In genomic region chr11:2741006-2741376, GRCh38 we compare ENCODE assay signal across 18 cellular contexts. TPM values are rescaled to one million over a fixed set of nuclear protein-coding genes. Genes with fewer than 3 reads are reported as not detected.
DNase-seq lines count a peak whose midpoint lies in the region; ATAC-seq and TF ChIP-seq lines count a peak whose summit lies in the region.
"Had no signal": no experiment of that assay in that cellular context is flagged by ENCODE, and none has a peak within 500 bp of the region (broad histone marks: within the 10 kb centered on the region; RNA-seq: fewer than 3 reads in every experiment).

No MANE protein-coding gene starts in this region.

- H3K4me3 ChIP-seq in adipocyte (ENCODE audit: low read length) = peak overlapping the region; percentile 54
- no peak overlapping the region for H3K4me3 ChIP-seq in mesodermal cell (ENCODE audit: extremely low read depth, insufficient read depth, low read length, poor library complexity, severe bottlenecking)
- H3K4me3 ChIP-seq in upper lobe of right lung = no peak overlapping the region
- H3K4me3 ChIP-seq in colonic mucosa = no peak overlapping the region
- H3K4me3 ChIP-seq: thoracic aorta had no signal

- H3K27ac Mint-ChIP-seq in type B pancreatic cell = no peak overlapping the region
- H3K27ac Mint-ChIP-seq: memory B cell had no signal

- DNase-seq in SIG-M5 treated with dmso at 0.1 percent for 504 hours (lab: John Stamatoyannopoulos, UW; ENCODE audit: unreplicated experiment) (peak; percentile 5), SIG-M5 (lab: John Stamatoyannopoulos, UW) (no peak), adipocyte (ENCODE audit: low read depth) (peak; percentile 6), upper lobe of right lung (no peak), colonic mucosa (no peak), type B pancreatic cell (ENCODE audit: extremely low spot score, unreplicated experiment) (no peak), cerebellar cortex (ENCODE audit: low spot score) (no peak)
- DNase-seq: 8988T; activated effector memory CD4-positive, alpha-beta T cell treated with Interleukin-2 at 50 U/mL for 16 hours; CD4-positive, CD25-positive, alpha-beta regulatory T cell; dermis blood vessel endothelial cell; DMS79 treated with DMSO at 0.1 percent for 48 hours; NCI-H1092; stimulated activated CD4-positive, alpha-beta T cell treated with anti-CD3 and anti-CD28 coated beads, Interleukin-4, amount 100 ng/mL, for 1 hour had no signal

- H3K9me3 ChIP-seq in adipocyte (ENCODE audit: control insufficient read depth, low read length) (no peaks in the 10 kb centered on the region), mesodermal cell (ENCODE audit: control insufficient read depth, low read length) (no peaks in the 10 kb centered on the region), upper lobe of right lung (no peaks in the 10 kb centered on the region), colonic mucosa (no peaks in the 10 kb centered on the region)
- H3K9me3 ChIP-seq: neutrophil, thoracic aorta had no signal

- H3K27ac ChIP-seq in mesodermal cell (ENCODE audit: low read depth, low read length, severe bottlenecking) = peak overlapping the region; percentile 57
- peak overlapping the region; percentile 58 for H3K27ac ChIP-seq in upper lobe of right lung
- no peak overlapping the region for H3K27ac ChIP-seq in colonic mucosa
- H3K27ac ChIP-seq: neutrophil, thoracic aorta had no signal

- WGBS in mesodermal cell (ENCODE audit: insufficient coverage in 2 of 2), 2 experiments = 90 to 95% methylated on average over 6 to 7 of the region's 7 CpGs

- H3K27me3 ChIP-seq in adipocyte (replicated peaks; ENCODE audit: control insufficient read depth, insufficient read depth, low read length) (no peaks in the 10 kb centered on the region), upper lobe of right lung (no peaks in the 10 kb centered on the region), colonic mucosa (no peaks in the 10 kb centered on the region)
- H3K27me3 ChIP-seq: neutrophil had no signal

- ATAC-seq in upper lobe of right lung = no peak

- H3K4me1 Mint-ChIP-seq in type B pancreatic cell (ENCODE audit: unreplicated experiment) = peaks cover 33% of the 10 kb centered on the region
- H3K4me1 Mint-ChIP-seq: CD4-positive, CD25-positive, alpha-beta regulatory T cell had no signal

- H3K9me3 Mint-ChIP-seq in type B pancreatic cell = no peaks in the 10 kb centered on the region
- H3K9me3 Mint-ChIP-seq: CD4-positive, CD25-positive, alpha-beta regulatory T cell; memory B cell had no signal

- no peaks in the 10 kb centered on the region for H3K36me3 Mint-ChIP-seq in type B pancreatic cell
- H3K36me3 Mint-ChIP-seq: CD4-positive, CD25-positive, alpha-beta regulatory T cell had no signal

- no peaks in the 10 kb centered on the region for H3K36me3 ChIP-seq in adipocyte (ENCODE audit: control insufficient read depth, insufficient read depth, low read length, severe bottlenecking)
- no peaks in the 10 kb centered on the region for H3K36me3 ChIP-seq in mesodermal cell (ENCODE audit: control insufficient read depth, insufficient read depth, low read length)
- no peaks in the 10 kb centered on the region for H3K36me3 ChIP-seq in upper lobe of right lung
- H3K36me3 ChIP-seq in colonic mucosa = no peaks in the 10 kb centered on the region
- H3K36me3 ChIP-seq: neutrophil, thoracic aorta had no signal

- intact Hi-C loops in upper lobe of right lung (cut with DNase I) = no loop called here
- intact Hi-C loops in colonic mucosa (cut with DNase I) = no loop called here

- TF ChIP-seq CTCF in upper lobe of right lung (IDR thresholded peaks at IDR 0.05) (no peak), colonic mucosa (IDR thresholded peaks at IDR 0.05) (no peak), type B pancreatic cell (conservative IDR thresholded peaks at IDR 0.05) (no peak)

- no peak overlapping the region for H3K4me3 Mint-ChIP-seq in type B pancreatic cell
- H3K4me3 Mint-ChIP-seq: memory B cell had no signal

- H3K27me3 Mint-ChIP-seq in type B pancreatic cell = no peaks in the 10 kb centered on the region
- H3K27me3 Mint-ChIP-seq: CD4-positive, CD25-positive, alpha-beta regulatory T cell; memory B cell had no signal

- H3K4me1 ChIP-seq in adipocyte (ENCODE audit: control insufficient read depth, insufficient read depth, low read length) (peaks cover 35% of the 10 kb centered on the region), mesodermal cell (ENCODE audit: control insufficient read depth, insufficient read depth, low read length, poor library complexity, severe bottlenecking) (peaks cover 12% of the 10 kb centered on the region), upper lobe of right lung (peaks cover 3% of the 10 kb centered on the region), colonic mucosa (peaks cover 18% of the 10 kb centered on the region)

- H3K9ac ChIP-seq in adipocyte (ENCODE audit: low read length) (peak overlapping the region; percentile 78), colonic mucosa (ENCODE audit: low read depth in 2 of 2, low read length in 2 of 2) (no peak overlapping the region)

RNA-seq across cellular contexts. Expression of gene KCNQ1OT1, which starts 41.2 kb away (rescaled TPM):
- polyA plus RNA-seq in mesodermal cell (2013, experiment 1 of 2) = 0.74 TPM
- 0.76 TPM for polyA plus RNA-seq in mesodermal cell (2013, experiment 2 of 2)
- 2.0 TPM for total RNA-seq in upper lobe of right lung
- 1 to 10 TPM in 1 of 2 donors, under 1 TPM in 1; 0.77 to 1.5 TPM for total RNA-seq in colonic mucosa
- 3.3 and 7.0 TPM in 2 replicates for total RNA-seq in type B pancreatic cell (ENCODE audit: low replicate concordance)

Comparison
In these comparisons a context has a peak if more than half of its experiments do, and no peak if none do; other contexts are left out.
1. DNase-seq: peak in SIG-M5 treated with dmso at 0.1 percent for 504 hours (single experiment) and adipocyte (single experiment); none in SIG-M5 (single experiment), upper lobe of right lung (single experiment), colonic mucosa (single experiment), type B pancreatic cell (single experiment) and cerebellar cortex (single experiment).